25 cellular contexts compared by ENCODE assay signal in genomic region chr22:49482811-49483210, GRCh38.
"Had no signal": no experiment of that assay in that cellular context is flagged by ENCODE, and none has a peak within 500 bp of the region (broad histone marks: within the 10 kb centered on the region; RNA-seq: fewer than 3 reads in every experiment).

No MANE protein-coding gene starts in this region.

- DNase-seq: activated CD4-positive, alpha-beta memory T cell treated with anti-CD3 and anti-CD28 coated beads for 36 hours; activated CD4-positive, alpha-beta T cell treated with anti-CD3 and anti-CD28 coated beads for 36 hours; activated CD4-positive, alpha-beta T cell treated with anti-CD3 and anti-CD28 coated beads, Interleukin-2, amount 10 ng/mL, durations not matched to agents 24 days and 14 days; activated CD4-positive, CD25-positive, alpha-beta regulatory T cell; activated CD4-positive, CD25-positive, alpha-beta regulatory T cell treated with anti-CD3 and anti-CD28 coated beads, Interleukin-2, amount 50 U/mL, for 72 hours; activated CD8-positive, alpha-beta T cell treated with anti-CD3 and anti-CD28 coated beads, Interleukin-2, amount 10 ng/mL, durations not matched to agents 7 days and 5 days; activated effector memory CD4-positive, alpha-beta T cell treated with anti-CD3 and anti-CD28 coated beads, Interleukin-2, amount 50 U/mL, for 16 hours; activated naive CD4-positive, alpha-beta T cell treated with anti-CD3 and anti-CD28 coated beads for 36 hours; activated naive CD8-positive, alpha-beta T cell treated with anti-CD3 and anti-CD28 coated beads for 36 hours; activated naive CD8-positive, alpha-beta T cell treated with anti-CD3 and anti-CD28 coated beads, Interleukin-2, amount 50 U/mL, for 24 hours; activated T-cell treated with anti-CD3 and anti-CD28 coated beads, Interleukin-2, amount 50 U/mL, for 4 hours; adrenal gland; amygdala; aorta; body of pancreas; central memory CD4-positive, alpha-beta T cell; dorsolateral prefrontal cortex; effector memory CD4-positive, alpha-beta T cell; endodermal cell; foreskin fibroblast; T-helper 2 cell had no signal

- H3K4me3 ChIP-seq: body of pancreas had no signal

- H3K36me3 Mint-ChIP-seq: activated CD4-positive, alpha-beta memory T cell treated with anti-CD3 and anti-CD28 coated beads for 36 hours; activated naive CD4-positive, alpha-beta T cell treated with anti-CD3 and anti-CD28 coated beads, Interleukin-2, amount 50 U/mL, for 24 hours had no signal

- H3K4me3 Mint-ChIP-seq: activated CD4-positive, alpha-beta memory T cell treated with anti-CD3 and anti-CD28 coated beads for 36 hours; activated CD4-positive, alpha-beta T cell treated with anti-CD3 and anti-CD28 coated beads for 36 hours; activated CD4-positive, alpha-beta T cell treated with anti-CD3 and anti-CD28 coated beads, Interleukin-2, amount 10 ng/mL, durations not matched to agents 24 days and 14 days; activated CD8-positive, alpha-beta T cell treated with anti-CD3 and anti-CD28 coated beads, Interleukin-2, amount 10 ng/mL, durations not matched to agents 7 days and 5 days; activated naive CD4-positive, alpha-beta T cell treated with anti-CD3 and anti-CD28 coated beads for 36 hours; activated naive CD4-positive, alpha-beta T cell treated with anti-CD3 and anti-CD28 coated beads, Interleukin-2, amount 50 U/mL, for 24 hours; activated naive CD8-positive, alpha-beta T cell treated with anti-CD3 and anti-CD28 coated beads for 36 hours; activated naive CD8-positive, alpha-beta T cell treated with anti-CD3 and anti-CD28 coated beads, Interleukin-2, amount 50 U/mL, for 24 hours; activated T-cell treated with anti-CD3 and anti-CD28 coated beads, Interleukin-2, amount 50 U/mL, for 4 hours had no signal

- H3K9me3 ChIP-seq: adrenal gland, body of pancreas had no signal

- H3K27ac ChIP-seq: adrenal gland, body of pancreas, dorsolateral prefrontal cortex had no signal

- H3K36me3 ChIP-seq: adrenal gland had no signal

- H3K27ac Mint-ChIP-seq: activated CD4-positive, alpha-beta memory T cell treated with anti-CD3 and anti-CD28 coated beads for 36 hours; activated CD4-positive, alpha-beta T cell treated with anti-CD3 and anti-CD28 coated beads for 36 hours; activated CD4-positive, alpha-beta T cell treated with anti-CD3 and anti-CD28 coated beads, Interleukin-2, amount 10 ng/mL, durations not matched to agents 24 days and 14 days; activated CD8-positive, alpha-beta T cell treated with anti-CD3 and anti-CD28 coated beads, Interleukin-2, amount 10 ng/mL, durations not matched to agents 7 days and 5 days; activated naive CD4-positive, alpha-beta T cell treated with anti-CD3 and anti-CD28 coated beads for 36 hours; activated naive CD4-positive, alpha-beta T cell treated with anti-CD3 and anti-CD28 coated beads, Interleukin-2, amount 50 U/mL, for 24 hours; activated naive CD8-positive, alpha-beta T cell treated with anti-CD3 and anti-CD28 coated beads for 36 hours; activated naive CD8-positive, alpha-beta T cell treated with anti-CD3 and anti-CD28 coated beads, Interleukin-2, amount 50 U/mL, for 24 hours; activated T-helper 2 cell treated with anti-CD3 and anti-CD28 coated beads, Interferon-gamma antibody, Interleukin-2, Interleukin-4, amounts not matched to agents 10 μg/mL and 5 μg/mL and 100 μg/mL, durations not matched to agents 14 hours and 24 hours and 36 hours had no signal

- H3K27me3 Mint-ChIP-seq: activated CD4-positive, alpha-beta T cell treated with anti-CD3 and anti-CD28 coated beads for 36 hours; activated CD4-positive, alpha-beta T cell treated with anti-CD3 and anti-CD28 coated beads, Interleukin-2, amount 10 ng/mL, durations not matched to agents 24 days and 14 days had no signal

- H3K4me1 ChIP-seq: adrenal gland, body of pancreas had no signal

- H3K9me3 Mint-ChIP-seq: activated CD4-positive, alpha-beta memory T cell treated with anti-CD3 and anti-CD28 coated beads for 36 hours; activated naive CD4-positive, alpha-beta T cell treated with anti-CD3 and anti-CD28 coated beads for 36 hours; activated naive CD4-positive, alpha-beta T cell treated with anti-CD3 and anti-CD28 coated beads, Interleukin-2, amount 50 U/mL, for 24 hours; activated naive CD8-positive, alpha-beta T cell treated with anti-CD3 and anti-CD28 coated beads for 36 hours; activated naive CD8-positive, alpha-beta T cell treated with anti-CD3 and anti-CD28 coated beads, Interleukin-2, amount 50 U/mL, for 24 hours; activated T-cell treated with anti-CD3 and anti-CD28 coated beads, Interleukin-2, amount 50 U/mL, for 4 hours; activated T-helper 2 cell treated with anti-CD3 and anti-CD28 coated beads, Interferon-gamma antibody, Interleukin-2, Interleukin-4, amounts not matched to agents 10 μg/mL and 5 μg/mL and 100 μg/mL, durations not matched to agents 14 hours and 24 hours and 36 hours; endodermal cell had no signal

- FAIRE-seq: colon, frontal cortex had no signal

- H3K4me1 Mint-ChIP-seq: activated CD4-positive, alpha-beta T cell treated with anti-CD3 and anti-CD28 coated beads for 36 hours; activated CD4-positive, alpha-beta T cell treated with anti-CD3 and anti-CD28 coated beads, Interleukin-2, amount 10 ng/mL, durations not matched to agents 24 days and 14 days; activated naive CD4-positive, alpha-beta T cell treated with anti-CD3 and anti-CD28 coated beads, Interleukin-2, amount 50 U/mL, for 24 hours; activated naive CD8-positive, alpha-beta T cell treated with anti-CD3 and anti-CD28 coated beads for 36 hours; activated naive CD8-positive, alpha-beta T cell treated with anti-CD3 and anti-CD28 coated beads, Interleukin-2, amount 50 U/mL, for 24 hours had no signal
